18 cellular contexts compared by ENCODE assay signal in genomic region chr14:79293482-79293881, GRCh38.
DNase-seq lines count a peak whose midpoint lies in the region; ATAC-seq and TF ChIP-seq lines count a peak whose summit lies in the region.
"Had no signal": no experiment of that assay in that cellular context is flagged by ENCODE, and none has a peak within 500 bp of the region (broad histone marks: within the 10 kb centered on the region; RNA-seq: fewer than 3 reads in every experiment).

No MANE protein-coding gene starts in this region.

- ATAC-seq in foreskin keratinocyte: no peak
- ATAC-seq: left lobe of liver; naive thymus-derived CD4-positive, alpha-beta T cell had no signal

- peak overlapping the region; percentile 50 for H3K4me3 ChIP-seq in neural cell (ENCODE audit: low read length)
- H3K4me3 ChIP-seq in colonic mucosa: no peak overlapping the region
- H3K4me3 ChIP-seq: esophagus squamous epithelium had no signal

- H4K20me1 ChIP-seq in neural cell (ENCODE audit: insufficient read depth): no peaks in the 10 kb centered on the region

- intact Hi-C loops in colonic mucosa (cut with DNase I): no loop called here

- H3K4me1 ChIP-seq in colonic mucosa (peaks cover 5% of the 10 kb centered on the region), foreskin keratinocyte (no peaks in the 10 kb centered on the region)
- H3K4me1 ChIP-seq: esophagus squamous epithelium had no signal

- H3K9ac ChIP-seq in neural cell (ENCODE audit: low read length): peak overlapping the region; percentile 22
- no peak overlapping the region for H3K9ac ChIP-seq in colonic mucosa (ENCODE audit: low read depth in 2 of 2, low read length in 2 of 2)

- H3K9me3 ChIP-seq in neural cell (ENCODE audit: low read length) (no peaks in the 10 kb centered on the region), colonic mucosa (no peaks in the 10 kb centered on the region)
- H3K9me3 ChIP-seq: esophagus squamous epithelium had no signal

- peaks cover 10% of the 10 kb centered on the region for H3F3A ChIP-seq in neural cell (ENCODE audit: insufficient read depth, low read length, poor library complexity, severe bottlenecking)

- DNase-seq in EH (ENCODE audit: low read depth): peak; percentile 17
- peak; percentile 81 for DNase-seq in NCI-H2171 treated with DMSO at 0.1 percent for 48 hours (lab: John Stamatoyannopoulos, UW)
- peak; percentile 48 for DNase-seq in ecto neural progenitor cell (ENCODE audit: low spot score)
- DNase-seq in colonic mucosa: no peak
- no peak for DNase-seq in foreskin keratinocyte
- no peak for DNase-seq in erythroblast (lab: John Stamatoyannopoulos, UW)
- DNase-seq in NCI-H345 (lab: John Stamatoyannopoulos, UW): no peak
- DNase-seq: activated CD4-positive, alpha-beta T cell treated with anti-CD3 and anti-CD28 coated beads for 1 hour; activated gamma-delta T cell treated with Interleukin-2 at 50 U/mL for 16 hours; aorta; Calu3; esophagus squamous epithelium; naive thymus-derived CD4-positive, alpha-beta T cell; NCI-H2029 treated with DMSO at 0.1 percent for 48 hours; Right ventricle myocardium superior; T-helper 2 cell had no signal

- no peaks in the 10 kb centered on the region for H3K9me2 ChIP-seq in neural cell (ENCODE audit: insufficient read depth, low read length)

- peak; percentile 51 for TF ChIP-seq EP300 in neural cell (conservative IDR thresholded peaks at IDR 0.05; ENCODE audit: poor library complexity, severe bottlenecking)

- TF ChIP-seq CTCF in neural cell (IDR thresholded peaks at IDR 0.05; ENCODE audit: poor library complexity, severe bottlenecking) (no peak), colonic mucosa (IDR thresholded peaks at IDR 0.05) (no peak), foreskin keratinocyte (conservative IDR thresholded peaks at IDR 0.05) (no peak)

- no peaks in the 10 kb centered on the region for H3K36me3 ChIP-seq in neural cell (ENCODE audit: insufficient read depth, low read length)
- no peaks in the 10 kb centered on the region for H3K36me3 ChIP-seq in colonic mucosa
- H3K36me3 ChIP-seq: esophagus squamous epithelium had no signal

- H3K27ac ChIP-seq in neural cell (ENCODE audit: low read length): peak overlapping the region; percentile 67
- no peak overlapping the region for H3K27ac ChIP-seq in colonic mucosa
- H3K27ac ChIP-seq in foreskin keratinocyte: no peak overlapping the region
- H3K27ac ChIP-seq: esophagus squamous epithelium had no signal

- H2AFZ ChIP-seq in neural cell (ENCODE audit: low read depth, low read length): no peak overlapping the region

- H3K27me3 ChIP-seq in neural cell (ENCODE audit: insufficient read depth, low read depth, low read length) (no peaks in the 10 kb centered on the region), colonic mucosa (no peaks in the 10 kb centered on the region), foreskin keratinocyte (no peaks in the 10 kb centered on the region)
- H3K27me3 ChIP-seq: esophagus squamous epithelium had no signal

- peak overlapping the region; percentile 62 for H3K4me2 ChIP-seq in neural cell (ENCODE audit: low read length)

- peak; percentile 24 for TF ChIP-seq RAD21 in neural cell (conservative IDR thresholded peaks at IDR 0.05)

- no peak for TF ChIP-seq POLR2A in erythroblast (IDR thresholded peaks at IDR 0.05; ENCODE audit: low read length)

- peaks cover 75% of the 10 kb centered on the region for H3K79me2 ChIP-seq in neural cell (replicated peaks; ENCODE audit: insufficient read depth, low read length)

TF ChIP-seq in neural cell, 6 proteins besides CTCF, POLR2A, EP300 and RAD21:
- TF ChIP-seq MXI1 (conservative IDR thresholded peaks at IDR 0.05; ENCODE audit: poor library complexity, severe bottlenecking) (peak; percentile 46), TAF1 (IDR thresholded peaks at IDR 0.05; ENCODE audit: low read depth) (no peak), POLR2AphosphoS5 (IDR thresholded peaks at IDR 0.05) (peak; percentile 57), SMC3 (conservative IDR thresholded peaks at IDR 0.05; ENCODE audit: poor library complexity) (peak; percentile 33)
- TF ChIP-seq, protein P1, sequence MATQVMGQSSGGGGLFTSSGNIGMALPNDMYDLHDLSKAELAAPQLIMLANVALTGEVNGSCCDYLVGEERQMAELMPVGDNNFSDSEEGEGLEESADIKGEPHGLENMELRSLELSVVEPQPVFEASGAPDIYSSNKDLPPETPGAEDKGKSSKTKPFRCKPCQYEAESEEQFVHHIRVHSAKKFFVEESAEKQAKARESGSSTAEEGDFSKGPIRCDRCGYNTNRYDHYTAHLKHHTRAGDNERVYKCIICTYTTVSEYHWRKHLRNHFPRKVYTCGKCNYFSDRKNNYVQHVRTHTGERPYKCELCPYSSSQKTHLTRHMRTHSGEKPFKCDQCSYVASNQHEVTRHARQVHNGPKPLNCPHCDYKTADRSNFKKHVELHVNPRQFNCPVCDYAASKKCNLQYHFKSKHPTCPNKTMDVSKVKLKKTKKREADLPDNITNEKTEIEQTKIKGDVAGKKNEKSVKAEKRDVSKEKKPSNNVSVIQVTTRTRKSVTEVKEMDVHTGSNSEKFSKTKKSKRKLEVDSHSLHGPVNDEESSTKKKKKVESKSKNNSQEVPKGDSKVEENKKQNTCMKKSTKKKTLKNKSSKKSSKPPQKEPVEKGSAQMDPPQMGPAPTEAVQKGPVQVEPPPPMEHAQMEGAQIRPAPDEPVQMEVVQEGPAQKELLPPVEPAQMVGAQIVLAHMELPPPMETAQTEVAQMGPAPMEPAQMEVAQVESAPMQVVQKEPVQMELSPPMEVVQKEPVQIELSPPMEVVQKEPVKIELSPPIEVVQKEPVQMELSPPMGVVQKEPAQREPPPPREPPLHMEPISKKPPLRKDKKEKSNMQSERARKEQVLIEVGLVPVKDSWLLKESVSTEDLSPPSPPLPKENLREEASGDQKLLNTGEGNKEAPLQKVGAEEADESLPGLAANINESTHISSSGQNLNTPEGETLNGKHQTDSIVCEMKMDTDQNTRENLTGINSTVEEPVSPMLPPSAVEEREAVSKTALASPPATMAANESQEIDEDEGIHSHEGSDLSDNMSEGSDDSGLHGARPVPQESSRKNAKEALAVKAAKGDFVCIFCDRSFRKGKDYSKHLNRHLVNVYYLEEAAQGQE (IDR thresholded peaks at IDR 0.05; ENCODE audit: borderline replicate concordance): peak; percentile 71

Comparison
In these comparisons a context has a peak if more than half of its experiments do, and no peak if none do; other contexts are left out.
1. DNase-seq: peak in EH (single experiment), NCI-H2171 treated with DMSO at 0.1 percent for 48 hours (single experiment) and ecto neural progenitor cell (single experiment); none in colonic mucosa (single experiment), foreskin keratinocyte (0 of 2), erythroblast (0 of 2) and NCI-H345 (single experiment).